8 cellular contexts compared by ENCODE assay signal in the genomic region with DNA sequence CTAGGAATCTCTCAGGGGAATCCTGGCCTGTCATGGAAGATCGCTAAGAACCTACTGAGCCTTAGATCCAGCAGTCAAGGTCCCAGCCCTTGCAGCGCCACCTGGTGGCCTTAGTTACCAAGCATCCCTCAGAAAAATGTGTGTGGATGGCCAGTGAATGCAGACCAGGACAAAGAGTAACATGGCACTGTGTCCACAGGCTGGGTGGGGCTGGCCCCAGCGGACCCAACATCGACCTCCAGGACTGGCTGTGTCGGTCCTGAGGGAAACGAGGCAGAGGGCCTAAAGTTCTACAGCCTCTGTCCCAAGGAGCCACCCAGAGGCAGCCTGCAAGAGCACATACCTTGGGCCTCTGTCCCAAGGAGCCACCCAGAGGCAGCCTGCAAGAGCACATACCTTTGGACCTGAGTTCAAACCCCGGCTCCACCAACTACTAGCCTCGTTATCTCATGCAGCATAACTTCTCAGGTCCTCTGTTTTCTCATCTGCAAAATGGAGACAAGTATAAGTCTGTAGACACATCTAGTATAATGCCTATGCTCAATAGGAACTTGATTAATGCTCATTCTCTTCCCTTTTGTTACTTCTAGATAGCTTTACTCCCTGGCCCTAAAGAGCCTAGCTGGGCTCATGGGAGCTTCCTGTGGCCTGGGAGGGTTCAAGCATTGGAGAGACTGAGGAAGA. TPM values are rescaled to one million over a fixed set of nuclear protein-coding genes. Genes with fewer than 3 reads are reported as not detected.
DNase-seq lines count a peak whose midpoint lies in the region; TF ChIP-seq lines count a peak whose summit lies in the region.

No MANE protein-coding gene starts in this region.

- no peak for TF ChIP-seq POLR2A in ovary (IDR thresholded peaks at IDR 0.05)
- TF ChIP-seq POLR2A in tibial nerve (IDR thresholded peaks at IDR 0.05): no peak

- TF ChIP-seq CTCF in MM.1S (IDR thresholded peaks at IDR 0.05; ENCODE audit: low read length): peak; percentile 88
- TF ChIP-seq CTCF in ovary (IDR thresholded peaks at IDR 0.05): peak; percentile 23 to 46 (median 44)
- peak; percentile 50 to 81 (median 67) for TF ChIP-seq CTCF in tibial nerve (IDR thresholded peaks at IDR 0.05)

- DNase-seq in ELF-1 (ENCODE audit: low read depth, low spot score): peak; percentile 95
- peak; percentile 69 for DNase-seq in MM.1S
- peak; percentile 68 to 88 for DNase-seq in SJCRH30
- DNase-seq in activated effector memory CD4-positive, alpha-beta T cell treated with Interleukin-2 at 50 U/mL for 16 hours: peak; percentile 58
- peak; percentile 73 for DNase-seq in germinal center (ENCODE audit: low spot score)
- DNase-seq in ovary: peak; percentile 39 to 81 (median 69)
- DNase-seq in tibial nerve (ENCODE audit: low spot score in 2 of 2): peak; percentile 53 to 71
- no peak for DNase-seq in cortex of kidney (lab: John Stamatoyannopoulos, UW)

- H2AFZ ChIP-seq in MM.1S (ENCODE audit: low read length): no peak overlapping the region

- H3K27ac ChIP-seq in MM.1S (ENCODE audit: low read length) (no peak overlapping the region), SJCRH30 (no peak overlapping the region), ovary (no peak overlapping the region), tibial nerve (no peak overlapping the region)

- H3K9me2 ChIP-seq in MM.1S (replicated peaks; ENCODE audit: insufficient read depth, low read length): no peaks in the 10 kb centered on the region

- no peak overlapping the region for H3K4me2 ChIP-seq in MM.1S (ENCODE audit: low read depth, low read length)

- H3K9me3 ChIP-seq in MM.1S (replicated peaks; ENCODE audit: insufficient read depth, low read length) (no peaks in the 10 kb centered on the region), SJCRH30 (replicated peaks) (no peaks in the 10 kb centered on the region), ovary (no peaks in the 10 kb centered on the region), tibial nerve (no peaks in the 10 kb centered on the region)

- H4K20me1 ChIP-seq in MM.1S (ENCODE audit: insufficient read depth, low read length): no peaks in the 10 kb centered on the region

- no peak for TF ChIP-seq EP300 in ovary (IDR thresholded peaks at IDR 0.05)
- TF ChIP-seq EP300 in tibial nerve (IDR thresholded peaks at IDR 0.05): no peak

- H3K4me3 ChIP-seq in MM.1S (ENCODE audit: low read length): no peak overlapping the region
- H3K4me3 ChIP-seq in SJCRH30: no peak overlapping the region
- no peak overlapping the region for H3K4me3 ChIP-seq in ovary
- no peak overlapping the region for H3K4me3 ChIP-seq in tibial nerve

- H3K36me3 ChIP-seq in MM.1S (replicated peaks; ENCODE audit: insufficient read depth, low read length) (no peaks in the 10 kb centered on the region), SJCRH30 (no peaks in the 10 kb centered on the region), ovary (no peaks in the 10 kb centered on the region), tibial nerve (no peaks in the 10 kb centered on the region)

- no peaks in the 10 kb centered on the region for H3K79me2 ChIP-seq in MM.1S (ENCODE audit: low read length)

- no peaks in the 10 kb centered on the region for H3K27me3 ChIP-seq in MM.1S (replicated peaks; ENCODE audit: insufficient read depth, low read length)
- H3K27me3 ChIP-seq in SJCRH30: no peaks in the 10 kb centered on the region
- no peaks in the 10 kb centered on the region for H3K27me3 ChIP-seq in ovary
- no peaks in the 10 kb centered on the region for H3K27me3 ChIP-seq in tibial nerve

- no peak overlapping the region for H3K9ac ChIP-seq in MM.1S (ENCODE audit: low read length)

- no peaks in the 10 kb centered on the region for H3F3A ChIP-seq in MM.1S (ENCODE audit: insufficient read depth, low read length)

- WGBS in ovary, 3 donors: 39 to 43% (median 41%) methylated on average over 8 of the region's 8 CpGs
- WGBS in tibial nerve, 2 donors: 45 to 48% methylated on average over 8 of the region's 8 CpGs

- intact Hi-C loops in ovary (cut with DNase I): loop anchor here in 2 of 4 donors (5.0 to 10.0 kb wide), 2 partner anchors 126 to 139 kb away; no protein-coding TSS in a partner anchor

- peaks cover 5% of the 10 kb centered on the region for H3K4me1 ChIP-seq in MM.1S (ENCODE audit: low read length)
- peaks cover 4% of the 10 kb centered on the region for H3K4me1 ChIP-seq in SJCRH30
- no peaks in the 10 kb centered on the region for H3K4me1 ChIP-seq in ovary (ENCODE audit: insufficient read depth)
- H3K4me1 ChIP-seq in tibial nerve: peaks cover 0 to 26% (median 12%) of the 10 kb centered on the region in 4 donors

RNA-seq across cellular contexts. Expression of gene HERC1, which starts 57.5 kb away (rescaled TPM):
- 49.6 and 54.5 TPM in 2 replicates for total RNA-seq in SJCRH30 (2014; rRNA removed; shearing (Covaris generic))
- total RNA-seq in ovary: 100 to 1,000 TPM in 1 of 7 donors, 10 to 100 TPM in 6; 60.7 to 105 (median 82.9) TPM
- polyA plus RNA-seq in ovary: 10 to 100 TPM; 42.8 to 43.8 TPM
- 100 to 1,000 TPM; 113 to 179 (median 131) TPM for total RNA-seq in tibial nerve
